In genomic region chr20:61933481-61933950, GRCh38 we compare ENCODE assay signal across 1 cellular context.
TF ChIP-seq lines count a peak whose summit lies in the region.

No MANE protein-coding gene starts in this region.

TF ChIP-seq in WTC11, 78 proteins besides CTCF, POLR2A, EP300 and RAD21 (continued from another document):
- TF ChIP-seq ZNF532 (CRISPR knock-in tag; IDR thresholded peaks at IDR 0.05; ENCODE audit: borderline replicate concordance) (no peak), RORB (CRISPR knock-in tag; IDR thresholded peaks at IDR 0.05) (no peak), ATF1 (CRISPR knock-in tag; IDR thresholded peaks at IDR 0.05) (no peak), ZNF263 (CRISPR knock-in tag; IDR thresholded peaks at IDR 0.05; ENCODE audit: low read depth) (no peak), E2F1 (CRISPR knock-in tag; IDR thresholded peaks at IDR 0.05) (no peak), ARID4B (CRISPR knock-in tag; IDR thresholded peaks at IDR 0.05; ENCODE audit: borderline replicate concordance) (no peak)
